Comparison of ENCODE assay signal across 8 cellular contexts in genomic region chr9:91515074-91515687, GRCh38.
DNase-seq lines count a peak whose midpoint lies in the region; ATAC-seq, FAIRE-seq and TF ChIP-seq lines count a peak whose summit lies in the region.

No MANE protein-coding gene starts in this region.

- H3K9ac ChIP-seq in astrocyte (ENCODE audit: low read length), result peak overlapping the region; percentile 71

- H3K9me3 Mint-ChIP-seq in activated T-cell treated with anti-CD3 and anti-CD28 coated beads, Interleukin-2, amount 50 U/mL, for 72 hours, result peaks cover 2 to 5% of the 10 kb centered on the region in 2 donors
- H3K9me3 Mint-ChIP-seq in activated T-cell treated with anti-CD3 and anti-CD28 coated beads, Interleukin-2, amount 50 U/mL, for 24 hours, result peaks cover 5% of the 10 kb centered on the region
- peaks cover 12% of the 10 kb centered on the region for H3K9me3 Mint-ChIP-seq in astrocyte (ENCODE audit: unreplicated experiment)

- H3K27ac ChIP-seq in astrocyte (ENCODE audit: low read depth, low read length), result peak overlapping the region; percentile 68
- H3K27ac ChIP-seq in transverse colon, result no peak overlapping the region

- no peak overlapping the region for H3K27ac Mint-ChIP-seq in activated T-cell treated with anti-CD3 and anti-CD28 coated beads, Interleukin-2, amount 50 U/mL, for 72 hours
- no peak overlapping the region for H3K27ac Mint-ChIP-seq in activated T-cell treated with anti-CD3 and anti-CD28 coated beads, Interleukin-2, amount 50 U/mL, for 24 hours
- peak overlapping the region; percentile 91 for H3K27ac Mint-ChIP-seq in astrocyte (ENCODE audit: unreplicated experiment)

- no peak for TF ChIP-seq POLR2A in transverse colon (IDR thresholded peaks at IDR 0.05)

- H3K9me3 ChIP-seq in astrocyte (ENCODE audit: insufficient read depth, low read depth, low read length) (peaks cover 2% of the 10 kb centered on the region), transverse colon (no peaks in the 10 kb centered on the region)

- no peaks in the 10 kb centered on the region for H4K20me1 ChIP-seq in astrocyte (ENCODE audit: insufficient read depth, low read length)

- peak overlapping the region; percentile 77 for H2AFZ ChIP-seq in astrocyte (ENCODE audit: low read depth, low read length)

- peak overlapping the region; percentile 38 for H3K4me3 ChIP-seq in astrocyte (ENCODE audit: insufficient read depth, low read depth, low read length)
- peak overlapping the region in 1 of 4 donors; percentile 16 for H3K4me3 ChIP-seq in transverse colon

- H3K36me3 ChIP-seq in astrocyte (ENCODE audit: insufficient read depth, low read length), result no peaks in the 10 kb centered on the region
- H3K36me3 ChIP-seq in transverse colon, result no peaks in the 10 kb centered on the region

- peaks cover 0 to 7% of the 10 kb centered on the region in 2 donors for H3K36me3 Mint-ChIP-seq in activated T-cell treated with anti-CD3 and anti-CD28 coated beads, Interleukin-2, amount 50 U/mL, for 72 hours (ENCODE audit: insufficient read depth in 2 of 2)
- no peaks in the 10 kb centered on the region for H3K36me3 Mint-ChIP-seq in activated T-cell treated with anti-CD3 and anti-CD28 coated beads, Interleukin-2, amount 50 U/mL, for 24 hours (ENCODE audit: low read depth)
- H3K36me3 Mint-ChIP-seq in astrocyte (ENCODE audit: low read depth, unreplicated experiment), result peaks cover 5% of the 10 kb centered on the region

- TF ChIP-seq EP300 in transverse colon (IDR thresholded peaks at IDR 0.05; ENCODE audit: low read depth), result no peak

- in situ Hi-C loops in transverse colon (cut with MboI; ENCODE audit: low pct_ligation_motif_present in 1 of 4, low pct_unique_long_range_greater_than_20kb in 1 of 4, low sequenced_read_pairs in 3 of 4), result no loop called here

- peak in 1 of 2 donors; percentile 87 for ATAC-seq in activated T-cell treated with anti-CD3 and anti-CD28 coated beads, Interleukin-2, amount 50 U/mL, for 72 hours (replicated peaks in 1 of 2)
- peak; percentile 68 for ATAC-seq in HG03175 (IDR thresholded peaks at IDR 0.05; ENCODE audit: unreplicated experiment)

- H3K79me2 ChIP-seq in astrocyte (ENCODE audit: insufficient read depth, low read length), result no peaks in the 10 kb centered on the region

- H3K4me1 ChIP-seq in astrocyte (ENCODE audit: insufficient read depth, low read length), result peaks cover 12% of the 10 kb centered on the region
- H3K4me1 ChIP-seq in transverse colon, result no peaks in the 10 kb centered on the region

- H3K27me3 ChIP-seq in astrocyte (ENCODE audit: insufficient read depth, low read length) (no peaks in the 10 kb centered on the region), transverse colon (no peaks in the 10 kb centered on the region)

- TF ChIP-seq CTCF in astrocyte (IDR thresholded peaks at IDR 0.05; ENCODE audit: insufficient read depth, low read depth, low read length) (no peak), transverse colon (IDR thresholded peaks at IDR 0.05) (no peak)

- H3K27me3 Mint-ChIP-seq in activated T-cell treated with anti-CD3 and anti-CD28 coated beads, Interleukin-2, amount 50 U/mL, for 72 hours (ENCODE audit: low read depth), result peaks cover 53% of the 10 kb centered on the region
- H3K27me3 Mint-ChIP-seq in activated T-cell treated with anti-CD3 and anti-CD28 coated beads, Interleukin-2, amount 50 U/mL, for 24 hours, result peaks cover 52% of the 10 kb centered on the region
- H3K27me3 Mint-ChIP-seq in astrocyte (ENCODE audit: low read depth, unreplicated experiment), result no peaks in the 10 kb centered on the region

- H3K4me2 ChIP-seq in astrocyte (ENCODE audit: low read length), result peak overlapping the region; percentile 79

- peak; percentile 71 for FAIRE-seq in astrocyte (lab: Jason Lieb, UNC)

- peak; percentile 12 to 22 for DNase-seq in activated T-cell treated with anti-CD3 and anti-CD28 coated beads, Interleukin-2, amount 50 U/mL, for 72 hours
- DNase-seq in activated T-cell treated with anti-CD3 and anti-CD28 coated beads, Interleukin-2, amount 50 U/mL, for 24 hours, result no peak
- DNase-seq in astrocyte (ENCODE audit: low read depth), result peak; percentile 93
- DNase-seq in left kidney (ENCODE audit: low read depth, low spot score), result peak; percentile 92
- DNase-seq in NCI-H524 treated with DMSO at 0.1 percent for 48 hours (lab: John Stamatoyannopoulos, UW), result no peak
- DNase-seq in GDM1 (lab: John Stamatoyannopoulos, UW), result no peak
- DNase-seq in transverse colon, result no peak

- intact Hi-C loops in transverse colon (cut with DNase I; ENCODE audit: low total_unique reads), result no loop called here

- peak overlapping the region in 1 of 2 donors; percentile 46 for H3K4me3 Mint-ChIP-seq in activated T-cell treated with anti-CD3 and anti-CD28 coated beads, Interleukin-2, amount 50 U/mL, for 72 hours
- no peak overlapping the region for H3K4me3 Mint-ChIP-seq in activated T-cell treated with anti-CD3 and anti-CD28 coated beads, Interleukin-2, amount 50 U/mL, for 24 hours
- peak overlapping the region; percentile 18 for H3K4me3 Mint-ChIP-seq in astrocyte (ENCODE audit: unreplicated experiment)

- H3K4me1 Mint-ChIP-seq in activated T-cell treated with anti-CD3 and anti-CD28 coated beads, Interleukin-2, amount 50 U/mL, for 72 hours (ENCODE audit: low read depth), result no peaks in the 10 kb centered on the region
- H3K4me1 Mint-ChIP-seq in activated T-cell treated with anti-CD3 and anti-CD28 coated beads, Interleukin-2, amount 50 U/mL, for 24 hours (ENCODE audit: low read depth), result peaks cover 4% of the 10 kb centered on the region
- H3K4me1 Mint-ChIP-seq in astrocyte (ENCODE audit: low read depth, unreplicated experiment), result peaks cover 16% of the 10 kb centered on the region

- WGBS in transverse colon (ENCODE audit: low coverage in 1 of 2), 2 donors, result 41 to 44% methylated on average over 6 to 12 of the region's 12 CpGs

Comparison
In these comparisons a context has a peak if more than half of its experiments do, and no peak if none do; other contexts are left out.
1. DNase-seq: peak in activated T-cell treated with anti-CD3 and anti-CD28 coated beads, Interleukin-2, amount 50 U/mL, for 72 hours (2 of 2), astrocyte (single experiment) and left kidney (single experiment); none in activated T-cell treated with anti-CD3 and anti-CD28 coated beads, Interleukin-2, amount 50 U/mL, for 24 hours (single experiment), NCI-H524 treated with DMSO at 0.1 percent for 48 hours (single experiment), GDM1 (single experiment) and transverse colon (single experiment).